1 cellular context compared by ENCODE assay signal in genomic region chr2:172427256-172427989, GRCh38.
TF ChIP-seq lines count a peak whose summit lies in the region.

TSS of gene ITGA6 (plus strand) at chr2:172427586.

TF ChIP-seq in HEK293, 187 proteins besides CTCF, POLR2A, EP300 and RAD21 (continued from another document):
- TF ChIP-seq ZNF341 (tag by site-specific recombination; IDR thresholded peaks at IDR 0.05; ENCODE audit: low read depth) (no peak), ZNF768 (tag by site-specific recombination; IDR thresholded peaks at IDR 0.05) (no peak), ZNF37A (tag by site-specific recombination; IDR thresholded peaks at IDR 0.05) (no peak), WT1 (tag by site-specific recombination; IDR thresholded peaks at IDR 0.05) (no peak), ZNF214 (tag by site-specific recombination; IDR thresholded peaks at IDR 0.05; ENCODE audit: borderline replicate concordance) (no peak), GFI1B (tag by site-specific recombination; IDR thresholded peaks at IDR 0.05) (no peak), OSR2 (tag by site-specific recombination; IDR thresholded peaks at IDR 0.05) (no peak), ZNF302 (tag by site-specific recombination; IDR thresholded peaks at IDR 0.05; ENCODE audit: low read depth) (no peak), ZNF366 (tag by site-specific recombination; conservative IDR thresholded peaks at IDR 0.05) (no peak), ZNF10 (tag by site-specific recombination; IDR thresholded peaks at IDR 0.05) (no peak), ATF2 (tag by site-specific recombination; IDR thresholded peaks at IDR 0.05; ENCODE audit: low read depth) (no peak), OVOL3 (tag by site-specific recombination; IDR thresholded peaks at IDR 0.05) (no peak), FEZF1 (tag by site-specific recombination; IDR thresholded peaks at IDR 0.05) (no peak), ZNF248 (tag by site-specific recombination; IDR thresholded peaks at IDR 0.05) (no peak), BCL11A (tag by site-specific recombination; IDR thresholded peaks at IDR 0.05; ENCODE audit: low read depth) (no peak), ZNF623 (tag by site-specific recombination; IDR thresholded peaks at IDR 0.05) (no peak), ZNF530 (tag by site-specific recombination; IDR thresholded peaks at IDR 0.05; ENCODE audit: low read depth) (no peak), ZNF140 (tag by site-specific recombination; IDR thresholded peaks at IDR 0.05) (no peak), ZNF133 (tag by site-specific recombination; IDR thresholded peaks at IDR 0.05) (no peak), RBAK (tag by site-specific recombination; IDR thresholded peaks at IDR 0.05) (no peak), ZNF621 (tag by site-specific recombination; IDR thresholded peaks at IDR 0.05) (no peak), ZBTB26 (tag by site-specific recombination; optimal IDR thresholded peaks at IDR 0.05) (peak; percentile 76), ZNF433 (tag by site-specific recombination; IDR thresholded peaks at IDR 0.05; ENCODE audit: low read depth) (no peak), ZNF654 (tag by site-specific recombination; IDR thresholded peaks at IDR 0.05; ENCODE audit: low read depth) (no peak), GLI2 (tag by site-specific recombination; IDR thresholded peaks at IDR 0.05; ENCODE audit: borderline replicate concordance, low read depth) (no peak), ZNF223 (tag by site-specific recombination; IDR thresholded peaks at IDR 0.05) (no peak), ZNF560 (tag by site-specific recombination; IDR thresholded peaks at IDR 0.05; ENCODE audit: borderline replicate concordance) (no peak), SALL2 (tag by site-specific recombination; IDR thresholded peaks at IDR 0.05; ENCODE audit: borderline replicate concordance) (no peak), ZNF488 (tag by site-specific recombination; IDR thresholded peaks at IDR 0.05) (no peak), ZNF221 (tag by site-specific recombination; IDR thresholded peaks at IDR 0.05; ENCODE audit: borderline replicate concordance) (no peak), YY2 (tag by site-specific recombination; IDR thresholded peaks at IDR 0.05) (no peak), ZNF211 (tag by site-specific recombination; IDR thresholded peaks at IDR 0.05; ENCODE audit: low read depth) (no peak), ZNF558 (tag by site-specific recombination; IDR thresholded peaks at IDR 0.05) (no peak), BCL11B (tag by site-specific recombination; IDR thresholded peaks at IDR 0.05; ENCODE audit: low read depth) (no peak), ZNF555 (tag by site-specific recombination; conservative IDR thresholded peaks at IDR 0.05) (no peak), ZXDB (tag by site-specific recombination; IDR thresholded peaks at IDR 0.05) (no peak), ZSCAN23 (tag by site-specific recombination; IDR thresholded peaks at IDR 0.05) (no peak), KLF9 (tag by site-specific recombination; IDR thresholded peaks at IDR 0.05; ENCODE audit: low read depth) (peak; percentile 53), ZNF184 (tag by site-specific recombination; IDR thresholded peaks at IDR 0.05) (no peak), ZNF19 (tag by site-specific recombination; IDR thresholded peaks at IDR 0.05; ENCODE audit: low read depth) (no peak), ZBTB21 (tag by site-specific recombination; IDR thresholded peaks at IDR 0.05) (no peak), TRIM28 (IDR thresholded peaks at IDR 0.05; ENCODE audit: borderline replicate concordance, low read length) (no peak), ZFP41 (tag by site-specific recombination; IDR thresholded peaks at IDR 0.05; ENCODE audit: borderline replicate concordance) (no peak)
- TF ChIP-seq, protein P1, sequence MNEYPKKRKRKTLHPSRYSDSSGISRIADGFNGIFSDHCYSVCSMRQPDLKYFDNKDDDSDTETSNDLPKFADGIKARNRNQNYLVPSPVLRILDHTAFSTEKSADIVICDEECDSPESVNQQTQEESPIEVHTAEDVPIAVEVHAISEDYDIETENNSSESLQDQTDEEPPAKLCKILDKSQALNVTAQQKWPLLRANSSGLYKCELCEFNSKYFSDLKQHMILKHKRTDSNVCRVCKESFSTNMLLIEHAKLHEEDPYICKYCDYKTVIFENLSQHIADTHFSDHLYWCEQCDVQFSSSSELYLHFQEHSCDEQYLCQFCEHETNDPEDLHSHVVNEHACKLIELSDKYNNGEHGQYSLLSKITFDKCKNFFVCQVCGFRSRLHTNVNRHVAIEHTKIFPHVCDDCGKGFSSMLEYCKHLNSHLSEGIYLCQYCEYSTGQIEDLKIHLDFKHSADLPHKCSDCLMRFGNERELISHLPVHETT (tag by site-specific recombination; IDR thresholded peaks at IDR 0.05), result no peak
- TF ChIP-seq, protein P2, sequence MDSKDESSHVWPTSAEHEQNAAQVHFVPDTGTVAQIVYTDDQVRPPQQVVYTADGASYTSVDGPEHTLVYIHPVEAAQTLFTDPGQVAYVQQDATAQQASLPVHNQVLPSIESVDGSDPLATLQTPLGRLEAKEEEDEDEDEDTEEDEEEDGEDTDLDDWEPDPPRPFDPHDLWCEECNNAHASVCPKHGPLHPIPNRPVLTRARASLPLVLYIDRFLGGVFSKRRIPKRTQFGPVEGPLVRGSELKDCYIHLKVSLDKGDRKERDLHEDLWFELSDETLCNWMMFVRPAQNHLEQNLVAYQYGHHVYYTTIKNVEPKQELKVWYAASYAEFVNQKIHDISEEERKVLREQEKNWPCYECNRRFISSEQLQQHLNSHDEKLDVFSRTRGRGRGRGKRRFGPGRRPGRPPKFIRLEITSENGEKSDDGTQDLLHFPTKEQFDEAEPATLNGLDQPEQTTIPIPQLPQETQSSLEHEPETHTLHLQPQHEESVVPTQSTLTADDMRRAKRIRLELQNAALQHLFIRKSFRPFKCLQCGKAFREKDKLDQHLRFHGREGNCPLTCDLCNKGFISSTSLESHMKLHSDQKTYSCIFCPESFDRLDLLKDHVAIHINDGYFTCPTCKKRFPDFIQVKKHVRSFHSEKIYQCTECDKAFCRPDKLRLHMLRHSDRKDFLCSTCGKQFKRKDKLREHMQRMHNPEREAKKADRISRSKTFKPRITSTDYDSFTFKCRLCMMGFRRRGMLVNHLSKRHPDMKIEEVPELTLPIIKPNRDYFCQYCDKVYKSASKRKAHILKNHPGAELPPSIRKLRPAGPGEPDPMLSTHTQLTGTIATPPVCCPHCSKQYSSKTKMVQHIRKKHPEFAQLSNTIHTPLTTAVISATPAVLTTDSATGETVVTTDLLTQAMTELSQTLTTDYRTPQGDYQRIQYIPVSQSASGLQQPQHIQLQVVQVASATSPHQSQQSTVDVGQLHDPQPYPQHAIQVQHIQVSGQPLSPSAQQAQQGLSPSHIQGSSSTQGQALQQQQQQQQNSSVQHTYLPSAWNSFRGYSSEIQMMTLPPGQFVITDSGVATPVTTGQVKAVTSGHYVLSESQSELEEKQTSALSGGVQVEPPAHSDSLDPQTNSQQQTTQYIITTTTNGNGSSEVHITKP (tag by site-specific recombination; IDR thresholded peaks at IDR 0.05), result no peak
- TF ChIP-seq, protein P3, sequence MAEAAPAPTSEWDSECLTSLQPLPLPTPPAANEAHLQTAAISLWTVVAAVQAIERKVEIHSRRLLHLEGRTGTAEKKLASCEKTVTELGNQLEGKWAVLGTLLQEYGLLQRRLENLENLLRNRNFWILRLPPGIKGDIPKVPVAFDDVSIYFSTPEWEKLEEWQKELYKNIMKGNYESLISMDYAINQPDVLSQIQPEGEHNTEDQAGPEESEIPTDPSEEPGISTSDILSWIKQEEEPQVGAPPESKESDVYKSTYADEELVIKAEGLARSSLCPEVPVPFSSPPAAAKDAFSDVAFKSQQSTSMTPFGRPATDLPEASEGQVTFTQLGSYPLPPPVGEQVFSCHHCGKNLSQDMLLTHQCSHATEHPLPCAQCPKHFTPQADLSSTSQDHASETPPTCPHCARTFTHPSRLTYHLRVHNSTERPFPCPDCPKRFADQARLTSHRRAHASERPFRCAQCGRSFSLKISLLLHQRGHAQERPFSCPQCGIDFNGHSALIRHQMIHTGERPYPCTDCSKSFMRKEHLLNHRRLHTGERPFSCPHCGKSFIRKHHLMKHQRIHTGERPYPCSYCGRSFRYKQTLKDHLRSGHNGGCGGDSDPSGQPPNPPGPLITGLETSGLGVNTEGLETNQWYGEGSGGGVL (tag by site-specific recombination; IDR thresholded peaks at IDR 0.05), result no peak
